Comparison of ENCODE assay signal across 29 cellular contexts in genomic region chr7:116938678-116939077, GRCh38.
"Had no signal": no experiment of that assay in that cellular context is flagged by ENCODE, and none has a peak within 500 bp of the region (broad histone marks: within the 10 kb centered on the region; RNA-seq: fewer than 3 reads in every experiment).

No MANE protein-coding gene starts in this region.

- H3K4me3 ChIP-seq: body of pancreas, esophagus muscularis mucosa, gastrocnemius medialis, heart left ventricle had no signal

- H3K9me3 Mint-ChIP-seq: activated T-cell treated with anti-CD3 and anti-CD28 coated beads, Interleukin-2, amount 50 U/mL, for 24 hours; activated T-cell treated with anti-CD3 and anti-CD28 coated beads, Interleukin-2, amount 50 U/mL, for 72 hours; effector memory CD8-positive, alpha-beta T cell had no signal

- DNase-seq: activated CD4-positive, alpha-beta T cell treated with anti-CD3 and anti-CD28 coated beads for 4 hours; activated CD4-positive, alpha-beta T cell treated with anti-CD3 and anti-CD28 coated beads, Interleukin-2, amount 50 U/mL, for 1 hour; activated CD4-positive, alpha-beta T cell treated with anti-CD3 and anti-CD28 coated beads, Interleukin-2, amount 50 U/mL, for 48 hours; activated CD4-positive, CD25-positive, alpha-beta regulatory T cell; activated CD4-positive, CD25-positive, alpha-beta regulatory T cell treated with anti-CD3 and anti-CD28 coated beads, Interleukin-2, amount 50 U/mL, for 72 hours; activated CD8-positive, alpha-beta memory T cell treated with anti-CD3 and anti-CD28 coated beads, Interleukin-2, amount 50 U/mL, for 48 hours; activated effector memory CD4-positive, alpha-beta T cell treated with Interleukin-2 at 50 U/mL for 16 hours; activated gamma-delta T cell treated with Interleukin-2 at 50 U/mL for 16 hours; activated naive CD4-positive, alpha-beta T cell treated with anti-CD3 and anti-CD28 coated beads, Interleukin-2, amount 50 U/mL, for 16 hours; activated naive CD4-positive, alpha-beta T cell treated with Interleukin-2 at 50 U/mL for 16 hours; activated T-cell treated with anti-CD3 and anti-CD28 coated beads for 4 hours; activated T-cell treated with anti-CD3 and anti-CD28 coated beads, Interleukin-2, amount 50 U/mL, for 24 hours; activated T-cell treated with anti-CD3 and anti-CD28 coated beads, Interleukin-2, amount 50 U/mL, for 72 hours; amygdala; aorta; body of pancreas; caudate nucleus; cortex of kidney; dermis blood vessel endothelial cell; effector CD4-positive, alpha-beta T cell; effector memory CD8-positive, alpha-beta T cell; erythroblast; foreskin keratinocyte; gastrocnemius medialis; glutamatergic neuron; heart left ventricle had no signal

- ATAC-seq: body of pancreas; effector memory CD8-positive, alpha-beta T cell; foreskin keratinocyte; gastrocnemius medialis; heart left ventricle had no signal

- H3K27ac ChIP-seq: body of pancreas, esophagus muscularis mucosa, foreskin keratinocyte, gastrocnemius medialis, heart left ventricle had no signal

- H3K4me1 ChIP-seq: body of pancreas, esophagus muscularis mucosa, foreskin keratinocyte, gastrocnemius medialis, heart left ventricle had no signal

- H3K27ac Mint-ChIP-seq: activated naive CD8-positive, alpha-beta T cell; activated T-cell treated with anti-CD3 and anti-CD28 coated beads, Interleukin-2, amount 50 U/mL, for 24 hours; activated T-cell treated with anti-CD3 and anti-CD28 coated beads, Interleukin-2, amount 50 U/mL, for 72 hours; effector memory CD8-positive, alpha-beta T cell had no signal

- H3K4me3 Mint-ChIP-seq: activated naive CD8-positive, alpha-beta T cell; activated T-cell treated with anti-CD3 and anti-CD28 coated beads, Interleukin-2, amount 50 U/mL, for 24 hours; activated T-cell treated with anti-CD3 and anti-CD28 coated beads, Interleukin-2, amount 50 U/mL, for 72 hours; effector memory CD8-positive, alpha-beta T cell had no signal

- H3K9me3 ChIP-seq: body of pancreas, esophagus muscularis mucosa, gastrocnemius medialis, heart left ventricle had no signal

- H3K36me3 ChIP-seq: esophagus muscularis mucosa, gastrocnemius medialis, heart left ventricle had no signal

- FAIRE-seq: colon had no signal

- H3K36me3 Mint-ChIP-seq: activated naive CD8-positive, alpha-beta T cell had no signal

- H3K27me3 ChIP-seq: body of pancreas, gastrocnemius medialis, heart left ventricle had no signal
